20 cellular contexts compared by ENCODE assay signal in the genomic region with DNA sequence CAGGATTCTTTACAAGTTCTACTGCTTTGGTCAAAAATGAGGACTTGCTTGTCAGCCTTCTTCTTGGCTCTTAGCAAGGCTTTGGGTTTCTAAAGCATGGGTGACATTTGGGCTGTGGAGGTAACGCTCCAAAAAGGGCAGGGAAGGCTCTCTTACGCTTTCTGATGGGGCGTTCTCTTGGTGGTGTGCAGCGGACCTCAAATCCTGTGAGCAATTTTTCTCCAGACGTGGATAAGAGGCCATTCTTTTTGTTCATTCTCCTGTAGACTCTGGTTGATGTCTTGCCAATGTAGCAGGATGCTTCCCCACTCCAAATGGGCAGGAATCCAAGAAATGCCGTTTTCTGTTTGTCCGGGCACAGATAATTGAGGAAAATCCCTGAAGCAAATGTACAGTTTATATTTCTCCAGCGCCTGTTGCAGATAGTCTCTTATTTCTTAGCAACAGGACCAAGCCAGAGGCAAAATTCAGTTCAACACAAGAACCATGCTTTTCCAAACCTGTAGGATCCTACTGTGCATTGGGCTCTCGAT.
DNase-seq lines count a peak whose midpoint lies in the region; ATAC-seq, FAIRE-seq and TF ChIP-seq lines count a peak whose summit lies in the region.
"Had no signal": no experiment of that assay in that cellular context is flagged by ENCODE, and none has a peak within 500 bp of the region (broad histone marks: within the 10 kb centered on the region; RNA-seq: fewer than 3 reads in every experiment).

No MANE protein-coding gene starts in this region.

- H3K23ac ChIP-seq in mesenchymal stem cell (ENCODE audit: low read length in 2 of 2): no peak overlapping the region

- no peak overlapping the region for H2AFZ ChIP-seq in mesenchymal stem cell (ENCODE audit: low read depth, low read length)

- peak; percentile 46 for ATAC-seq in GM18868 (IDR thresholded peaks at IDR 0.05; ENCODE audit: unreplicated experiment)
- ATAC-seq in GM19023 (IDR thresholded peaks at IDR 0.05; ENCODE audit: unreplicated experiment): no peak
- ATAC-seq: activated CD8-positive, alpha-beta memory T cell treated with anti-CD3 and anti-CD28 coated beads, Interleukin-2, amount 10 ng/mL, durations not matched to agents 7 days and 5 days; HCT116; HepG2 had no signal

- no peak overlapping the region for H2BK15ac ChIP-seq in mesenchymal stem cell (ENCODE audit: low read depth, poor library complexity, severe bottlenecking)

- peaks cover 0 to 7% of the 10 kb centered on the region in 2 experiments for H3K27me3 ChIP-seq in mesenchymal stem cell (ENCODE audit: control insufficient read depth in 1 of 2, insufficient read depth in 1 of 2, low read length in 2 of 2)
- H3K27me3 ChIP-seq: transverse colon had no signal

- H3K4me3 ChIP-seq in retinal pigment epithelial cell (ENCODE audit: low read length) (no peak overlapping the region), mesenchymal stem cell (ENCODE audit: insufficient read depth in 1 of 2, low read depth in 1 of 2, low read length in 2 of 2) (no peak overlapping the region)
- H3K4me3 ChIP-seq: esophagus muscularis mucosa, lung, smooth muscle cell, transverse colon had no signal

- 87% methylated on average over 9 of the region's 9 CpGs for WGBS in mesenchymal stem cell

- no peak overlapping the region for H2BK12ac ChIP-seq in mesenchymal stem cell (ENCODE audit: low read length in 2 of 2)

- no peak for FAIRE-seq in RCC 7860 (lab: Jason Lieb, UNC)
- FAIRE-seq: colon, HepG2 had no signal

- H3K4me1 ChIP-seq in mesenchymal stem cell (ENCODE audit: control insufficient read depth, insufficient read depth, low read depth, low read length): no peaks in the 10 kb centered on the region
- H3K4me1 ChIP-seq: esophagus muscularis mucosa, transverse colon had no signal

- no peaks in the 10 kb centered on the region for H3K36me3 ChIP-seq in mesenchymal stem cell (ENCODE audit: control insufficient read depth in 1 of 2, insufficient read depth in 2 of 2, low read depth in 1 of 2, low read length in 2 of 2)
- H3K36me3 ChIP-seq: esophagus muscularis mucosa, neutrophil, transverse colon had no signal

- H3K18ac ChIP-seq in mesenchymal stem cell (ENCODE audit: low read depth in 1 of 2, low read length in 2 of 2): no peak overlapping the region

- no peaks in the 10 kb centered on the region for H3K79me1 ChIP-seq in mesenchymal stem cell (replicated peaks; ENCODE audit: low read length, poor library complexity, severe bottlenecking)

- no peak overlapping the region for H2BK120ac ChIP-seq in mesenchymal stem cell (ENCODE audit: low read depth, low read length)

- H4K91ac ChIP-seq in mesenchymal stem cell (ENCODE audit: low read length): no peak overlapping the region

- no peak overlapping the region for H2BK5ac ChIP-seq in mesenchymal stem cell (ENCODE audit: low read depth, low read length, poor library complexity, severe bottlenecking)

- DNase-seq in NCI-H1105 treated with DMSO at 0.1 percent for 48 hours (lab: John Stamatoyannopoulos, UW): peak; percentile 77
- DNase-seq in RCC 7860 (ENCODE audit: low spot score): peak; percentile 41
- peak; percentile 0 for DNase-seq in retinal pigment epithelial cell (ENCODE audit: low read depth)
- no peak for DNase-seq in mesenchymal stem cell
- no peak for DNase-seq in activated T-cell treated with anti-CD3 and anti-CD28 coated beads for 4 hours
- DNase-seq: activated CD8-positive, alpha-beta memory T cell treated with anti-CD3 and anti-CD28 coated beads, Interleukin-2, amount 10 ng/mL, durations not matched to agents 7 days and 5 days; activated naive CD8-positive, alpha-beta T cell treated with anti-CD3 and anti-CD28 coated beads, Interleukin-2, amount 10 ng/mL, durations not matched to agents 7 days and 5 days; hippocampal formation; NCI-H510A treated with DMSO at 0.1 percent for 48 hours; SIG-M5; transverse colon had no signal

- TF ChIP-seq CTCF in retinal pigment epithelial cell (conservative IDR thresholded peaks at IDR 0.05; ENCODE audit: low read depth, low read length): no peak

- H4K8ac ChIP-seq in mesenchymal stem cell (ENCODE audit: low read length): no peak overlapping the region

- H3K4ac ChIP-seq in mesenchymal stem cell (ENCODE audit: low read depth in 1 of 2, low read length in 2 of 2): no peak overlapping the region

- no peak overlapping the region for H2AK5ac ChIP-seq in mesenchymal stem cell (ENCODE audit: low read length, severe bottlenecking)

- no peak overlapping the region for H3K27ac ChIP-seq in mesenchymal stem cell (ENCODE audit: low read length, poor library complexity, severe bottlenecking)
- H3K27ac ChIP-seq: esophagus muscularis mucosa, neutrophil, transverse colon had no signal

- H3K4me2 ChIP-seq in mesenchymal stem cell (ENCODE audit: low read length, poor library complexity, severe bottlenecking): no peak overlapping the region
- H3K4me2 ChIP-seq: smooth muscle cell had no signal

- no peaks in the 10 kb centered on the region for H3K9me3 ChIP-seq in mesenchymal stem cell (ENCODE audit: control insufficient read depth, low read length)
- H3K9me3 ChIP-seq: neutrophil had no signal

- no peak overlapping the region for H3K14ac ChIP-seq in mesenchymal stem cell (ENCODE audit: low read length in 2 of 2)

- no peak overlapping the region for H3K9ac ChIP-seq in mesenchymal stem cell (ENCODE audit: low read length)

Comparison
In these comparisons a context has a peak if more than half of its experiments do, and no peak if none do; other contexts are left out.
1. DNase-seq: peak in NCI-H1105 treated with DMSO at 0.1 percent for 48 hours (single experiment), RCC 7860 (single experiment) and retinal pigment epithelial cell (single experiment); none in mesenchymal stem cell (single experiment) and activated T-cell treated with anti-CD3 and anti-CD28 coated beads for 4 hours (single experiment).